In genomic region chr11:69637601-69637955, GRCh38 we compare ENCODE assay signal across 9 cellular contexts. TPM values are rescaled to one million over a fixed set of nuclear protein-coding genes. Genes with fewer than 3 reads are reported as not detected.
DNase-seq lines count a peak whose midpoint lies in the region; ATAC-seq, FAIRE-seq and TF ChIP-seq lines count a peak whose summit lies in the region.
"Had no signal": no experiment of that assay in that cellular context is flagged by ENCODE, and none has a peak within 500 bp of the region (broad histone marks: within the 10 kb centered on the region; RNA-seq: fewer than 3 reads in every experiment).

No MANE protein-coding gene starts in this region.

- no peak for TF ChIP-seq RAD21 in HepG2 (CRISPR knock-in tag; IDR thresholded peaks at IDR 0.05)

- H3K27me3 ChIP-seq in duodenal mucosa (ENCODE audit: control insufficient read depth in 1 of 2, insufficient read depth in 2 of 2, low read length in 2 of 2): peaks cover 4 to 17% of the 10 kb centered on the region in 2 donors
- peaks cover 18% of the 10 kb centered on the region for H3K27me3 ChIP-seq in mucosa of stomach (ENCODE audit: control insufficient read depth, insufficient read depth, low read length)
- peaks cover 0 to 17% of the 10 kb centered on the region in 2 experiments; a peak in 3 of 5 replicates for H3K27me3 ChIP-seq in HepG2 (ENCODE audit: control insufficient read depth in 1 of 2, insufficient read depth in 2 of 2, low read length in 2 of 2)

- H3K4me3 ChIP-seq in HEK293 (ENCODE audit: low read depth, low read length) (no peak overlapping the region), duodenal mucosa (ENCODE audit: low read depth in 1 of 2, low read length in 2 of 2) (peak overlapping the region; percentile 60 to 67), mucosa of stomach (ENCODE audit: low read length) (peak overlapping the region; percentile 43), HepG2 (replicated peaks in 1 of 3; ENCODE audit: insufficient read depth in 1 of 3, low read depth in 2 of 3, low read length in 3 of 3) (no peak overlapping the region)

- 0 out of 2 replicates have a peak, but pooled peaks cover 5% of the 10 kb centered on the region for H4K20me1 ChIP-seq in HepG2 (ENCODE audit: insufficient read depth, low read length)

- no TSS peak for BruUV-seq in HepG2 (replicated peaks; lab: Mats Ljungman, UMichigan)

- CTCF ChIA-PET in HEK293 (lab: Yijun Ruan, JAX) (interaction anchor here (0.6 to 0.7 kb wide), 2 partner anchors 65 to 71 kb away, joined by 3 read pairs; no protein-coding TSS in a partner anchor), HepG2 (lab: Yijun Ruan, JAX; ENCODE audit: low intra/inter-chr PET ratio, low total read pairs) (no interaction called here)

- TF ChIP-seq POLR2A in HepG2 (IDR thresholded peaks at IDR 0.05; ENCODE audit: insufficient read depth in 1 of 2, low read depth in 2 of 2, low read length in 2 of 2): no peak

- no peaks in the 10 kb centered on the region for H3K4me1 ChIP-seq in HEK293 (ENCODE audit: control insufficient read depth, insufficient read depth, low read length)
- peaks cover 28 to 42% of the 10 kb centered on the region in 2 donors for H3K4me1 ChIP-seq in duodenal mucosa (ENCODE audit: control insufficient read depth in 1 of 2, insufficient read depth in 2 of 2, low read length in 2 of 2)
- peaks cover 37% of the 10 kb centered on the region for H3K4me1 ChIP-seq in mucosa of stomach (ENCODE audit: control insufficient read depth, insufficient read depth, low read length)
- H3K4me1 ChIP-seq in HepG2 (ENCODE audit: insufficient read depth, low read length): peaks cover 10% of the 10 kb centered on the region

- no peak for TF ChIP-seq EP300 in HepG2 (IDR thresholded peaks at IDR 0.05; ENCODE audit: low read depth in 2 of 2, low read length in 2 of 2)
- TF ChIP-seq EP300 in HepG2 (CRISPR knock-in tag; IDR thresholded peaks at IDR 0.05; ENCODE audit: borderline replicate concordance): no peak

- in situ Hi-C loops in HepG2 (cut with HindIII; ENCODE audit: extremely low pct_ligation_motif_present, low pct_unique_long_range_greater_than_20kb): loop anchor here (25.0 kb wide), 1 partner anchor 200 kb away; no protein-coding TSS in a partner anchor

- TF ChIP-seq CTCF in 22Rv1 (IDR thresholded peaks at IDR 0.05): no peak
- TF ChIP-seq CTCF in HEK293 (tag by site-specific recombination; IDR thresholded peaks at IDR 0.05): no peak
- TF ChIP-seq CTCF in HepG2 (CRISPR knock-in tag; IDR thresholded peaks at IDR 0.05): no peak

- H3K79me2 ChIP-seq in HepG2 (ENCODE audit: insufficient read depth, low read length): peaks cover 11% of the 10 kb centered on the region

- H2AFZ ChIP-seq in HepG2 (ENCODE audit: low read length): no peak overlapping the region

- H3K27ac ChIP-seq in 22Rv1 (peak overlapping the region; percentile 100), HEK293 (ENCODE audit: extremely low read depth, low read depth, low read length) (no peak overlapping the region; the same call in 1 of the 2 replicates), duodenal mucosa (ENCODE audit: low read depth, low read length) (no peak overlapping the region), HepG2 (ENCODE audit: extremely low read length, insufficient read depth, low read length) (no peak overlapping the region)

- peak overlapping the region; percentile 24 to 32 for H3K9ac ChIP-seq in duodenal mucosa (ENCODE audit: low read depth in 1 of 2, low read length in 2 of 2)
- H3K9ac ChIP-seq in mucosa of stomach (ENCODE audit: low read length): peak overlapping the region; percentile 54
- H3K9ac ChIP-seq in HepG2 (ENCODE audit: insufficient read depth, low read depth, low read length): no peak overlapping the region

- DNase-seq in NOMO-1 (lab: John Stamatoyannopoulos, UW; ENCODE audit: unreplicated experiment in 2 of 2) (no peak), retina (no peak), HepG2 (ENCODE audit: low spot score) (no peak)

- POLR2A ChIA-PET in HEK293 (lab: Yijun Ruan, JAX): no interaction called here
- POLR2A ChIA-PET in HepG2 (lab: Yijun Ruan, JAX): no interaction called here

- WGBS in HepG2 (ENCODE audit: low lambda C conversion rate): 94% methylated on average over 28 of the region's 28 CpGs

- no peak for ATAC-seq in HG02623 (IDR thresholded peaks at IDR 0.05; ENCODE audit: unreplicated experiment)
- ATAC-seq in HepG2: no peak

- H3K36me3 ChIP-seq in HEK293 (ENCODE audit: control insufficient read depth in 2 of 2, insufficient read depth in 1 of 2, low read length in 2 of 2) (no peaks in the 10 kb centered on the region), duodenal mucosa (ENCODE audit: control insufficient read depth in 1 of 2, insufficient read depth in 2 of 2, low read length in 2 of 2) (no peaks in the 10 kb centered on the region), mucosa of stomach (ENCODE audit: control insufficient read depth, insufficient read depth, low read length) (no peaks in the 10 kb centered on the region), HepG2 (replicated peaks in 1 of 2; ENCODE audit: control insufficient read depth in 1 of 2, insufficient read depth in 2 of 2, low read length in 2 of 2) (no peaks in the 10 kb centered on the region)
- H3K36me3 ChIP-seq: transverse colon had no signal

- no peak for FAIRE-seq in HepG2 (lab: Jason Lieb, UNC)

- no peaks in the 10 kb centered on the region for H3K9me3 ChIP-seq in HEK293 (ENCODE audit: control insufficient read depth, insufficient read depth, low read depth, low read length)
- H3K9me3 ChIP-seq in duodenal mucosa (ENCODE audit: control insufficient read depth in 1 of 2, low read length in 2 of 2): no peaks in the 10 kb centered on the region
- H3K9me3 ChIP-seq in mucosa of stomach (ENCODE audit: control insufficient read depth, low read length): no peaks in the 10 kb centered on the region
- no peaks in the 10 kb centered on the region for H3K9me3 ChIP-seq in HepG2 (ENCODE audit: low read length)
- H3K9me3 ChIP-seq: transverse colon had no signal

- H3K4me2 ChIP-seq in HepG2 (ENCODE audit: low read depth, low read length): no peak overlapping the region

- intact Hi-C loops in HepG2 (cut with micrococcal nuclease; ENCODE audit: unreplicated experiment): loop anchor here (5.0 kb wide), 1 partner anchor 60 kb away; no protein-coding TSS in a partner anchor

TF ChIP-seq in HEK293, 187 proteins besides CTCF, POLR2A, EP300 and RAD21:
- no peak for TF ChIP-seq ZNF433 (tag by site-specific recombination; IDR thresholded peaks at IDR 0.05; ENCODE audit: low read depth)
- TF ChIP-seq SCRT2 (tag by site-specific recombination; IDR thresholded peaks at IDR 0.05): peak; percentile 30; the same call in 1 of the 2 replicates
TF ChIP-seq in HEK293: peak in this region for 1.

TF ChIP-seq in HepG2, 621 proteins besides CTCF, POLR2A, EP300 and RAD21 (continues in another document):
- TF ChIP-seq ZNF207 (IDR thresholded peaks at IDR 0.05; ENCODE audit: borderline replicate concordance) (no peak), NR2F6 (IDR thresholded peaks at IDR 0.05) (no peak), NR2F6 (CRISPR knock-in tag; IDR thresholded peaks at IDR 0.05) (no peak)

RNA-seq across cellular contexts. Expression of gene CCND1, which starts 3.4 kb away (rescaled TPM):
- 107 and 117 TPM in 2 replicates for total RNA-seq in HepG2 (2016; rRNA removed; fragmentation: Illumina TruSeq; extraction: Trizol)
- 18.0 and 19.0 TPM in 2 replicates for total RNA-seq in HepG2 (2016; cell fraction: cytosol; rRNA removed; fragmentation: Illumina TruSeq; extraction: Trizol; ENCODE audit: low read depth)
- 91.6 and 108 TPM in 2 replicates for total RNA-seq in HepG2 (2016; cell fraction: insoluble cytoplasmic fraction; rRNA removed; fragmentation: Illumina TruSeq; extraction: Trizol)
- 58.9 and 60.9 TPM in 2 replicates for total RNA-seq in HepG2 (2016; cell fraction: membrane; rRNA removed; fragmentation: Illumina TruSeq; extraction: Trizol)
- 68.6 and 72.9 TPM in 2 replicates for total RNA-seq in HepG2 (2016; cell fraction: nucleus; rRNA removed; fragmentation: Illumina TruSeq; extraction: Trizol)
- 126 and 136 TPM in 2 replicates for polyA plus RNA-seq in HepG2 (2011; rRNA removed)
- polyA plus RNA-seq in HepG2 (2011; cell fraction: cytosol; rRNA removed): 73.2 and 112 TPM in 2 replicates
- polyA plus RNA-seq in HepG2 (2011; cell fraction: nucleus; rRNA removed): 161 and 292 TPM in 2 replicates
- polyA plus RNA-seq in HepG2 (2012): 60.9 and 65.2 TPM in 2 replicates
- polyA plus RNA-seq in HepG2 (2016; cell fraction: cytosol; fragmentation: Illumina TruSeq; extraction: Trizol; ENCODE audit: low read depth): 10.4 and 11.6 TPM in 2 replicates
- 75.4 and 106 TPM in 2 replicates for polyA plus RNA-seq in HepG2 (2016; cell fraction: insoluble cytoplasmic fraction; fragmentation: Illumina TruSeq; extraction: Trizol; ENCODE audit: low read depth)
- polyA plus RNA-seq in HepG2 (2016; cell fraction: membrane; fragmentation: Illumina TruSeq; extraction: Trizol; ENCODE audit: low read depth): 24.6 and 25.9 TPM in 2 replicates
- polyA plus RNA-seq in HepG2 (2016; cell fraction: nucleus; fragmentation: Illumina TruSeq; extraction: Trizol; ENCODE audit: insufficient read depth, low read depth): 90.1 and 100 TPM in 2 replicates
- polyA minus RNA-seq in HepG2 (2011; rRNA and poly(A)+ RNA removed; ENCODE audit: low replicate concordance): 30.5 and 379 TPM in 2 replicates
- polyA minus RNA-seq in HepG2 (2011; cell fraction: cytosol; rRNA and poly(A)+ RNA removed): 191 and 225 TPM in 2 replicates
- polyA minus RNA-seq in HepG2 (2011; cell fraction: nucleus; rRNA and poly(A)+ RNA removed): 120 and 156 TPM in 2 replicates

RNA-seq across cellular contexts. Expression of gene LTO1, which starts 37.6 kb away (rescaled TPM):
- 11.3 and 15.0 TPM in 2 replicates for total RNA-seq in HepG2 (2016; rRNA removed; fragmentation: Illumina TruSeq; extraction: Trizol)
- 9.2 and 10.5 TPM in 2 replicates for total RNA-seq in HepG2 (2016; cell fraction: cytosol; rRNA removed; fragmentation: Illumina TruSeq; extraction: Trizol; ENCODE audit: low read depth)
- total RNA-seq in HepG2 (2016; cell fraction: insoluble cytoplasmic fraction; rRNA removed; fragmentation: Illumina TruSeq; extraction: Trizol): 9.0 and 17.0 TPM in 2 replicates
- total RNA-seq in HepG2 (2016; cell fraction: membrane; rRNA removed; fragmentation: Illumina TruSeq; extraction: Trizol): 11.5 and 13.4 TPM in 2 replicates
- 17.6 and 20.5 TPM in 2 replicates for total RNA-seq in HepG2 (2016; cell fraction: nucleus; rRNA removed; fragmentation: Illumina TruSeq; extraction: Trizol)
- polyA plus RNA-seq in HepG2 (2011; rRNA removed): 11.8 and 13.8 TPM in 2 replicates
- polyA plus RNA-seq in HepG2 (2011; cell fraction: cytosol; rRNA removed): 9.3 TPM in 2 replicates
- polyA plus RNA-seq in HepG2 (2011; cell fraction: nucleus; rRNA removed): 32.0 and 35.0 TPM in 2 replicates
- polyA plus RNA-seq in HepG2 (2012): 10.6 and 11.8 TPM in 2 replicates
- 5.3 and 6.8 TPM in 2 replicates for polyA plus RNA-seq in HepG2 (2016; cell fraction: cytosol; fragmentation: Illumina TruSeq; extraction: Trizol; ENCODE audit: low read depth)
- polyA plus RNA-seq in HepG2 (2016; cell fraction: insoluble cytoplasmic fraction; fragmentation: Illumina TruSeq; extraction: Trizol; ENCODE audit: low read depth): 13.9 and 14.6 TPM in 2 replicates
- polyA plus RNA-seq in HepG2 (2016; cell fraction: membrane; fragmentation: Illumina TruSeq; extraction: Trizol; ENCODE audit: low read depth): 9.0 and 9.4 TPM in 2 replicates
- 40.5 and 43.2 TPM in 2 replicates for polyA plus RNA-seq in HepG2 (2016; cell fraction: nucleus; fragmentation: Illumina TruSeq; extraction: Trizol; ENCODE audit: insufficient read depth, low read depth)
- polyA minus RNA-seq in HepG2 (2011; rRNA and poly(A)+ RNA removed; ENCODE audit: low replicate concordance): 17.9 and 33.2 TPM in 2 replicates
- 4.6 TPM in 2 replicates for polyA minus RNA-seq in HepG2 (2011; cell fraction: cytosol; rRNA and poly(A)+ RNA removed)
- 22.3 and 29.4 TPM in 2 replicates for polyA minus RNA-seq in HepG2 (2011; cell fraction: nucleus; rRNA and poly(A)+ RNA removed)

Comparison
In these comparisons a context has a peak if more than half of its experiments do, and no peak if none do; other contexts are left out.
1. H3K4me3 ChIP-seq: peak in duodenal mucosa (2 of 2) and mucosa of stomach (single experiment); none in HEK293 (single experiment) and HepG2 (0 of 3).